ENCODE assay signal across 25 cellular contexts in the genomic region with DNA sequence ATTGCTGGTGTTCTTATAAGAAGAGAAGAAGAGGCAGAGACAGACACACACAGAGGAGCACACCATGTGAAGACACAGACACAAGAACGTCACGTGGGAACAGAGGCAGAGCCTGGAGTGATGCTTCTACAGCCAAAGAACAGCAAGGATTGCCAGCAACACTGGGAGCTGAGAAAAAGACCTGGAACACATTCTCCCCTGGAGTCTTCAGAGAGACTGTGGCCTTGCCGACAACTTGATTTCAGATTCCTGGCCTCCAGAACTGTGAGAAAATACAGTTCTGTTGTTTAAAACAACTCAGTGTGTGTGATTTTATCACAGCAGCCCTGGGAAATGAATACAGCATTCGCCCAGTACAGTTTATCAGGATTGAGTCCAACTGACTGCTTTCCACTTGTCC.
DNase-seq lines count a peak whose midpoint lies in the region; ATAC-seq and TF ChIP-seq lines count a peak whose summit lies in the region.
"Had no signal": no experiment of that assay in that cellular context is flagged by ENCODE, and none has a peak within 500 bp of the region (broad histone marks: within the 10 kb centered on the region; RNA-seq: fewer than 3 reads in every experiment).

No MANE protein-coding gene starts in this region.

- no peaks in the 10 kb centered on the region for H3K9me3 ChIP-seq in gastrocnemius medialis
- H3K9me3 ChIP-seq: BE2C had no signal

- no peak overlapping the region for H3K27ac ChIP-seq in gastrocnemius medialis
- H3K27ac ChIP-seq: 22Rv1, HL-60, KMS-11 had no signal

- DNase-seq in NCI-H82 (lab: John Stamatoyannopoulos, UW) (peak; percentile 9), NCI-H82 treated with DMSO at 0.1 percent for 48 hours (lab: John Stamatoyannopoulos, UW; ENCODE audit: unreplicated experiment) (no peak), cerebellum (ENCODE audit: low spot score) (peak; percentile 40), midbrain (lab: John Stamatoyannopoulos, UW) (peak; percentile 11), gastrocnemius medialis (no peak)
- no peak for DNase-seq in activated CD8-positive, alpha-beta memory T cell treated with anti-CD3 and anti-CD28 coated beads for 24 hours
- no peak for DNase-seq in stimulated activated naive CD4-positive, alpha-beta T cell (lab: John Stamatoyannopoulos, UW)
- DNase-seq: BE2C; CD8-positive, alpha-beta memory T cell; DMS 273 treated with DMSO at 0.1 percent for 48 hours; DMS79; EL; GF-D8; HCEC 1CT; NCI-H1092; NCI-H1417 treated with DMSO at 0.1 percent for 48 hours; NCI-H1694 treated with DMSO at 0.1 percent for 48 hours; NCI-H2081; NCI-H2227 treated with DMSO at 0.1 percent for 48 hours; NCI-H510A treated with DMSO at 0.1 percent for 48 hours; RPMI8226; SHP77 had no signal

- TF ChIP-seq POLR2A in gastrocnemius medialis (IDR thresholded peaks at IDR 0.05), result no peak

- no peaks in the 10 kb centered on the region for H3K27me3 ChIP-seq in gastrocnemius medialis
- H3K27me3 ChIP-seq: BE2C had no signal

- H3K4me1 ChIP-seq in gastrocnemius medialis, result no peaks in the 10 kb centered on the region
- H3K4me1 ChIP-seq: BE2C had no signal

- ATAC-seq in gastrocnemius medialis, result no peak

- no peak for TF ChIP-seq CTCF in gastrocnemius medialis (IDR thresholded peaks at IDR 0.05 in 4 of 5, conservative IDR thresholded peaks at IDR 0.05 in 1 of 5)

- intact Hi-C loops in gastrocnemius medialis (cut with DNase I; ENCODE audit: low total_unique reads), result no loop called here

- no peak overlapping the region for H3K4me3 ChIP-seq in gastrocnemius medialis

- in situ Hi-C loops in gastrocnemius medialis (cut with MboI; ENCODE audit: low sequenced_read_pairs in 4 of 4), result no loop called here

- no peaks in the 10 kb centered on the region for H3K36me3 ChIP-seq in gastrocnemius medialis
- H3K36me3 ChIP-seq: BE2C had no signal

Comparison
In these comparisons a context has a peak if more than half of its experiments do, and no peak if none do; other contexts are left out.
1. DNase-seq: peak in NCI-H82 (single experiment), cerebellum (single experiment) and midbrain (single experiment); none in NCI-H82 treated with DMSO at 0.1 percent for 48 hours (single experiment), activated CD8-positive, alpha-beta memory T cell treated with anti-CD3 and anti-CD28 coated beads for 24 hours (single experiment), gastrocnemius medialis (0 of 2) and stimulated activated naive CD4-positive, alpha-beta T cell (0 of 6).